13 cellular contexts compared by ENCODE assay signal in the genomic region with DNA sequence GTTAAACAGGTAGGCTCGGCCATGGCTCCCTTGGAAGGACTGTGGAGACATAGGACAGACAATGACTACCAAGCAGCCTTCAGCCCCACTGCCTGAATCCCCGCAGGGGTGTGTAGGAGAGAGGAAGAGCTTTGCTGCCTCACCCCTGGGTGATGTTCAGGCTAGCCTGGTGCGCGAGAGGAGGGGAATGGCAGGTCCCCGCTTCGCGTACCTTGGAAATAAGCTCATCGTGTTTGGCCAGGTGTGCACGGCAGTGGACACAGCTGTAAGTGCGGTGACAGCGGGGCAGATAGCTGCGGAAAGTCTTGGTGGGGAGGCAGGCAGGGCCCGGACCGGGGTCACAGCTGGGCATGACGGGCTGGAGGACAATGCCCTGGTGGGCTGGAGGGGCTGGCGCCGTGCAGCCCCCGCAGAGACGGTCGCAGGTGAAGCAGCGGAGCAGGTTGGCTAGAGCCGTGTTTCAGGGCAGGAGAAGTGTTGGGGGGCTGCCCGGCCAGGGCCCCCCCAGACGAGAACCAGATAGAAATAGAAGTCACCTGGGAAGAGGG. TPM values are rescaled to one million over a fixed set of nuclear protein-coding genes. Genes with fewer than 3 reads are reported as not detected.
DNase-seq lines count a peak whose midpoint lies in the region; ATAC-seq, FAIRE-seq and TF ChIP-seq lines count a peak whose summit lies in the region.
"Had no signal": no experiment of that assay in that cellular context is flagged by ENCODE, and none has a peak within 500 bp of the region (broad histone marks: within the 10 kb centered on the region; RNA-seq: fewer than 3 reads in every experiment).

No MANE protein-coding gene starts in this region.

- TF ChIP-seq EP300 in H1 (IDR thresholded peaks at IDR 0.05; ENCODE audit: borderline replicate concordance in 1 of 2, low read depth in 2 of 2, low read length in 2 of 2), result no peak

- no peak overlapping the region for H3K4ac ChIP-seq in IMR-90 (ENCODE audit: low read depth, low read length)
- no peak overlapping the region for H3K4ac ChIP-seq in H1 (replicated peaks; ENCODE audit: insufficient read length, low read depth, low read length)

- H3K27me3 ChIP-seq in IMR-90 (ENCODE audit: control insufficient read depth, insufficient read depth, low read length), result no peaks in the 10 kb centered on the region
- peaks cover 0 to 4% (median 1%) of the 10 kb centered on the region in 4 experiments; a peak in 3 of 7 replicates for H3K27me3 ChIP-seq in H1 (replicated peaks in 1 of 4; ENCODE audit: control insufficient read depth in 3 of 4, extremely low read depth in 1 of 4, insufficient read depth in 3 of 4, low read length in 3 of 4)

- peak overlapping the region; percentile 79 for H3K4me3 Mint-ChIP-seq in nephron progenitor cell

- TF ChIP-seq CTCF in IMR-90 (conservative IDR thresholded peaks at IDR 0.05; ENCODE audit: low read depth, low read length) (no peak), H1 (IDR thresholded peaks at IDR 0.05; ENCODE audit: control extremely low read depth in 1 of 3, insufficient read depth in 1 of 3, low read depth in 1 of 3, low read length in 3 of 3) (no peak), nephron progenitor cell (IDR thresholded peaks at IDR 0.05) (no peak)

- H2BK5ac ChIP-seq in IMR-90 (ENCODE audit: low read depth, low read length, poor library complexity, severe bottlenecking) (no peak overlapping the region), H1 (ENCODE audit: low read depth, low read length) (peak overlapping the region; percentile 57)

- H3K56ac ChIP-seq in IMR-90 (ENCODE audit: extremely low read depth, insufficient read depth, low read length) (no peak overlapping the region), H1 (replicated peaks; ENCODE audit: insufficient read length, low read depth, low read length) (peak overlapping the region; percentile 62)

- POLR2A ChIA-PET in IMR-90 (lab: Charles Lee; ENCODE audit: unreplicated experiment), result interaction anchor here (0.5 kb wide), 1 partner anchor 64 kb away, joined by 7 read pairs; no protein-coding TSS in a partner anchor
- POLR2A ChIA-PET in H1 (lab: Charles Lee; ENCODE audit: partially characterized antibody), result interaction anchor here (0.7 to 29.6 kb wide), 30 partner anchors 6 to 334 kb away, joined by 3 to 1546 read pairs (median 4); partner anchors contain the start of genes CLP1, CTNND1, MED19 and RTN4RL2

- peaks cover 97% of the 10 kb centered on the region for H3K4me1 Mint-ChIP-seq in nephron progenitor cell

- H3K36me3 Mint-ChIP-seq in nephron progenitor cell (ENCODE audit: low read depth), result peaks cover 18% of the 10 kb centered on the region

- no peak for FAIRE-seq in H1 (lab: Jason Lieb, UNC)

- H3K4me2 ChIP-seq in IMR-90 (ENCODE audit: low read depth, low read length), result no peak overlapping the region
- peak overlapping the region; percentile 92 to 95 for H3K4me2 ChIP-seq in H1 (ENCODE audit: insufficient read depth in 1 of 2, low read depth in 2 of 2, low read length in 2 of 2)

- no peak overlapping the region for H3K4me3 ChIP-seq in IMR-90 (ENCODE audit: insufficient read depth, low read depth, low read length)
- peak overlapping the region in 3 of 4 experiments; percentile 45 to 65 (median 56); a peak in 5 of 8 replicates for H3K4me3 ChIP-seq in H1 (ENCODE audit: extremely low read depth in 1 of 4, insufficient read depth in 2 of 4, low read depth in 3 of 4, low read length in 4 of 4)

- H3K4me1 ChIP-seq in IMR-90 (ENCODE audit: control insufficient read depth, insufficient read depth, low read length) (peaks cover 27% of the 10 kb centered on the region), H1 (replicated peaks in 1 of 4; ENCODE audit: control insufficient read depth in 3 of 4, insufficient read depth in 4 of 4, low read length in 3 of 4) (peaks cover 32 to 55% (median 37%) of the 10 kb centered on the region in 4 experiments)

- peak overlapping the region; percentile 33 for H3K23ac ChIP-seq in IMR-90 (ENCODE audit: low read depth, low read length)
- H3K23ac ChIP-seq in H1 (ENCODE audit: insufficient read length), result no peak overlapping the region

- no TSS peak for BruUV-seq in IMR-90 (replicated peaks; lab: Mats Ljungman, UMichigan)

- H3K27me3 Mint-ChIP-seq in nephron progenitor cell (ENCODE audit: low read depth, poor library complexity), result peaks cover 8% of the 10 kb centered on the region

- in situ Hi-C loops in IMR-90 (cut with MboI; ENCODE audit: low sequenced_read_pairs), result loop anchor here (10.0 kb wide), 2 partner anchors 152 to 192 kb away; no protein-coding TSS in a partner anchor

- CTCF ChIA-PET in IMR-90 (lab: Yijun Ruan, JAX), result interaction anchor here (1.6 kb wide), 1 partner anchor 79 kb away, joined by 6 read pairs; the partner anchor contains the start of gene UBE2L6
- CTCF ChIA-PET in H1 (lab: Charles Lee; ENCODE audit: partially characterized antibody), result interaction anchor here (0.5 to 14.3 kb wide), 4 partner anchors 13 to 87 kb away, joined by 3 to 357 read pairs (median 144); partner anchors contain the start of genes SERPING1 and UBE2L6

- H4K91ac ChIP-seq in IMR-90 (ENCODE audit: insufficient read depth, low read depth, low read length) (no peak overlapping the region), H1 (replicated peaks; ENCODE audit: insufficient read length, low read length) (no peak overlapping the region)

- H2BK15ac ChIP-seq in IMR-90 (ENCODE audit: low read depth, low read length) (no peak overlapping the region), H1 (ENCODE audit: low read length) (no peak overlapping the region)

- 17% methylated on average over 14 of the region's 24 CpGs; no CpG with 5 or more reads in 1 of the 2 experiments for WGBS in IMR-90 (ENCODE audit: extremely low coverage in 2 of 2, insufficient read length in 1 of 2), 2 experiments
- 5% methylated on average over 24 of the region's 24 CpGs; no CpG with 5 or more reads in 1 of the 2 experiments for WGBS in H1 (ENCODE audit: extremely low coverage in 1 of 2, insufficient coverage in 1 of 2, insufficient read length in 1 of 2, insufficient replicate concordance in 2 of 2, low coverage in 1 of 2, low lambda C conversion rate in 2 of 2, missing lambda C conversion rate in 1 of 2), 2 experiments

- peak; percentile 17 for DNase-seq in COLO668 (lab: John Stamatoyannopoulos, UW; ENCODE audit: unreplicated experiment)
- no peak for DNase-seq in IMR-90
- peak in 1 of 2 experiments; percentile 76 for DNase-seq in H1 (ENCODE audit: low read depth in 1 of 2, low spot score in 2 of 2)
- no peak for DNase-seq in nephron progenitor cell
- no peak for DNase-seq in occipital lobe (lab: John Stamatoyannopoulos, UW)
- DNase-seq in stimulated activated CD4-positive, alpha-beta T cell treated with anti-CD3 and anti-CD28 coated beads, Interleukin-4, amount 100 ng/mL, for 24 hours, result no peak
- no peak for DNase-seq in stimulated activated CD4-positive, alpha-beta T cell treated with anti-CD3 and anti-CD28 coated beads, Interleukin-4, amount 100 ng/mL, for 1 hour
- DNase-seq: activated effector memory CD4-positive, alpha-beta T cell treated with anti-CD3 and anti-CD28 coated beads, Interleukin-2, amount 50 U/mL, for 16 hours; dermis blood vessel endothelial cell; DND-41; NCI-H2029; stimulated activated CD4-positive, alpha-beta T cell treated with anti-CD3 and anti-CD28 coated beads, Interleukin-15, amount 100 ng/mL, for 24 hours had no signal

- H3K27ac ChIP-seq in IMR-90 (ENCODE audit: insufficient read depth, low read length) (no peak overlapping the region), H1 (ENCODE audit: low read depth, low read length) (peak overlapping the region; percentile 47; the same call in 1 of the 2 replicates)

- peak overlapping the region; percentile 44; the same call in 1 of the 2 replicates for H2AK5ac ChIP-seq in IMR-90 (ENCODE audit: low read depth, low read length)
- no peak overlapping the region for H2AK5ac ChIP-seq in H1 (ENCODE audit: low read depth, low read length)

- TF ChIP-seq POLR2A in IMR-90 (IDR thresholded peaks at IDR 0.05; ENCODE audit: low read depth, low read length) (no peak), H1 (IDR thresholded peaks at IDR 0.05; ENCODE audit: control extremely low read depth in 1 of 2, low read depth in 2 of 2, low read length in 2 of 2) (peak; percentile 44 to 53; a peak in 2 of 3 replicates)

- 0 out of 2 replicates have a peak overlapping the region, but pooled peaks have one; percentile 41 for H3K14ac ChIP-seq in IMR-90 (replicated peaks; ENCODE audit: low read depth, low read length)
- no peak overlapping the region for H3K14ac ChIP-seq in H1 (ENCODE audit: insufficient read length)

- H3K79me1 ChIP-seq in IMR-90 (ENCODE audit: low read depth in 1 of 2, low read length in 2 of 2) (peaks cover 10 to 48% of the 10 kb centered on the region in 2 experiments), H1 (ENCODE audit: low read depth, low read length) (no peaks in the 10 kb centered on the region; the same call in 1 of the 2 replicates)

- no peak overlapping the region for H3K9ac ChIP-seq in IMR-90 (ENCODE audit: low read depth, low read length)
- peak overlapping the region in 3 of 4 experiments; percentile 6 to 38 (median 26); a peak in 2 of 7 replicates for H3K9ac ChIP-seq in H1 (replicated peaks in 1 of 4; ENCODE audit: extremely low read depth in 1 of 4, low read depth in 3 of 4, low read length in 3 of 4)

- intact Hi-C loops in IMR-90 (cut with micrococcal nuclease), result loop anchor here (5.0 kb wide), 1 partner anchor 875 kb away; no protein-coding TSS in a partner anchor

- H2AFZ ChIP-seq in IMR-90 (replicated peaks; ENCODE audit: low read length, poor library complexity) (peak overlapping the region; percentile 46), H1 (ENCODE audit: low read length) (no peak overlapping the region)

- no peak overlapping the region for H4K5ac ChIP-seq in IMR-90 (ENCODE audit: low read depth, low read length)
- no peak overlapping the region for H4K5ac ChIP-seq in H1 (ENCODE audit: insufficient read length, low read depth, low read length)

- H3K9me3 ChIP-seq in IMR-90 (ENCODE audit: control insufficient read depth, insufficient read depth, low read length) (no peaks in the 10 kb centered on the region), H1 (ENCODE audit: insufficient read depth in 2 of 2, low read depth in 1 of 2, low read length in 1 of 2) (no peaks in the 10 kb centered on the region)
- H3K9me3 ChIP-seq: heart right ventricle had no signal

- peaks cover 0 to 6% of the 10 kb centered on the region in 2 experiments; a peak in 2 of 4 replicates for H3K79me2 ChIP-seq in H1 (ENCODE audit: control insufficient read depth in 1 of 2, insufficient read depth in 2 of 2, low read length in 2 of 2)

- peaks cover 12% of the 10 kb centered on the region; the same call in 1 of the 2 replicates for H3K9me1 ChIP-seq in IMR-90 (ENCODE audit: insufficient read depth, low read length)

- no peaks in the 10 kb centered on the region for H3K9me3 Mint-ChIP-seq in nephron progenitor cell

- peaks cover 28% of the 10 kb centered on the region for H3K23me2 ChIP-seq in H1 (ENCODE audit: low read depth, low read length)

- dilution Hi-C loops in IMR-90 (cut with HindIII; ENCODE audit: low sequenced_read_pairs, unreplicated experiment), result no loop called here

- ATAC-seq in IMR-90 (ENCODE audit: low read depth), result no peak
- ATAC-seq: heart right ventricle had no signal

- peak overlapping the region; percentile 73 for H3K27ac Mint-ChIP-seq in nephron progenitor cell

- H2BK20ac ChIP-seq in IMR-90 (ENCODE audit: low read depth, low read length) (no peak overlapping the region), H1 (ENCODE audit: low read length) (no peak overlapping the region)

- H3K18ac ChIP-seq in IMR-90 (ENCODE audit: low read depth, low read length), result no peak overlapping the region
- H3K18ac ChIP-seq in H1 (ENCODE audit: extremely low read depth, low read length), result no peak overlapping the region; the same call in 1 of the 2 replicates

- H4K20me1 ChIP-seq in IMR-90 (ENCODE audit: insufficient read depth, low read length) (peaks cover 66% of the 10 kb centered on the region), H1 (replicated peaks in 1 of 2; ENCODE audit: control insufficient read depth in 1 of 2, insufficient read depth in 2 of 2, low read length in 2 of 2) (peaks cover 20 to 31% of the 10 kb centered on the region in 2 experiments)

- peak overlapping the region; percentile 67 for H2AK9ac ChIP-seq in IMR-90 (replicated peaks; ENCODE audit: low read depth, low read length, poor library complexity)

- H4K8ac ChIP-seq in IMR-90 (ENCODE audit: low read depth in 2 of 2, low read length in 2 of 2) (no peak overlapping the region), H1 (ENCODE audit: extremely low read depth, insufficient read depth, low read length) (peak overlapping the region; percentile 41; the same call in 1 of the 2 replicates)

- peaks cover 5% of the 10 kb centered on the region; the same call in 1 of the 2 replicates for H3K36me3 ChIP-seq in IMR-90 (ENCODE audit: control insufficient read depth, insufficient read depth, low read length)
- H3K36me3 ChIP-seq in H1 (ENCODE audit: control insufficient read depth in 2 of 4, insufficient read depth in 4 of 4, low read length in 3 of 4), result peaks cover 1 to 8% (median 3%) of the 10 kb centered on the region in 4 experiments; a peak in 5 of 8 replicates
- H3K36me3 ChIP-seq: heart right ventricle had no signal

- H2BK12ac ChIP-seq in H1 (ENCODE audit: low read depth, low read length), result no peak overlapping the region

- TF ChIP-seq RAD21 in IMR-90 (IDR thresholded peaks at IDR 0.05; ENCODE audit: low read length), result no peak
- no peak for TF ChIP-seq RAD21 in H1 (IDR thresholded peaks at IDR 0.05 in 1 of 2, conservative IDR thresholded peaks at IDR 0.05 in 1 of 2; ENCODE audit: low read depth in 2 of 2, low read length in 2 of 2)

- H2BK120ac ChIP-seq in IMR-90 (ENCODE audit: low read depth, low read length), result no peak overlapping the region
- no peak overlapping the region for H2BK120ac ChIP-seq in H1 (replicated peaks; ENCODE audit: low read depth, low read length)

RNA-seq across cellular contexts. Expression of gene YPEL4, which starts 2.9 kb away (rescaled TPM):
- total RNA-seq in IMR-90 (2012; rRNA removed) (under 0.01 and 0.18 TPM in 2 replicates), occipital lobe (3.6 TPM)
- polyA plus RNA-seq in IMR-90 (2012; rRNA removed) (0.57 and 0.79 TPM in 2 replicates), H1 (2011; rRNA removed) (0.09 and 0.38 TPM in 2 replicates)
- 0.54 and 0.74 TPM in 2 replicates for polyA plus RNA-seq in IMR-90 (2012; cell fraction: cytosol; rRNA removed)
- 2.4 and 6.6 TPM in 2 replicates for polyA plus RNA-seq in IMR-90 (2012; cell fraction: nucleus; rRNA removed; ENCODE audit: low replicate concordance)
- 0.13 TPM in 1 of 2 replicates, not detected in the other for total RNA-seq in H1 (2021; fragmentation: NEBNext Ultra II Directional; extraction: Animal tissue kit (Norgen Biotek cat#: 25700))
- 0.05 TPM for polyA plus RNA-seq in H1 (2011; cell fraction: cytosol; rRNA removed)
- polyA plus RNA-seq in H1 (2011; cell fraction: nucleus; rRNA removed), result 0.19 TPM
- polyA plus RNA-seq in H1 (2012, experiment 1 of 2), result 4.7 to 5.7 TPM (median 5.0 TPM) in 4 replicates
- polyA plus RNA-seq in H1 (2012, experiment 2 of 2), result 0.89 TPM
- 0.06 TPM for polyA plus RNA-seq in H1 (2013, experiment 1 of 2)
- 0.06 TPM for polyA plus RNA-seq in H1 (2013, experiment 2 of 2)
- 0.07 and 0.19 TPM in 2 replicates for polyA minus RNA-seq in H1 (2011; rRNA and poly(A)+ RNA removed)
- not detected for polyA minus RNA-seq in H1 (2011; cell fraction: cytosol; rRNA and poly(A)+ RNA removed)
- polyA minus RNA-seq in H1 (2011; cell fraction: nucleus; rRNA and poly(A)+ RNA removed), result 0.40 TPM
- total RNA-seq: dermis blood vessel endothelial cell had no signal

RNA-seq across cellular contexts. Expression of gene CLP1, which starts 10.7 kb away (rescaled TPM):
- total RNA-seq in IMR-90 (2012; rRNA removed) (24.0 and 26.7 TPM in 2 replicates), occipital lobe (15.1 TPM)
- polyA plus RNA-seq in IMR-90 (2012; rRNA removed) (16.3 and 16.5 TPM in 2 replicates), H1 (2011; rRNA removed) (25.6 and 29.4 TPM in 2 replicates)
- polyA plus RNA-seq in IMR-90 (2012; cell fraction: cytosol; rRNA removed), result 8.3 and 11.4 TPM in 2 replicates
- 5.6 and 11.3 TPM in 2 replicates for polyA plus RNA-seq in IMR-90 (2012; cell fraction: nucleus; rRNA removed; ENCODE audit: low replicate concordance)
- 29.3 and 29.9 TPM in 2 replicates for total RNA-seq in H1 (2021; fragmentation: NEBNext Ultra II Directional; extraction: Animal tissue kit (Norgen Biotek cat#: 25700))
- polyA plus RNA-seq in H1 (2011; cell fraction: cytosol; rRNA removed), result 34.3 TPM
- 17.9 TPM for polyA plus RNA-seq in H1 (2011; cell fraction: nucleus; rRNA removed)
- polyA plus RNA-seq in H1 (2012, experiment 1 of 2), result 25.6 to 29.5 TPM (median 29.2 TPM) in 4 replicates
- polyA plus RNA-seq in H1 (2012, experiment 2 of 2), result 8.3 TPM
- 14.9 TPM for polyA plus RNA-seq in H1 (2013, experiment 1 of 2)
- polyA plus RNA-seq in H1 (2013, experiment 2 of 2), result 14.9 TPM
- 38.6 and 50.0 TPM in 2 replicates for polyA minus RNA-seq in H1 (2011; rRNA and poly(A)+ RNA removed)
- 14.3 TPM for polyA minus RNA-seq in H1 (2011; cell fraction: cytosol; rRNA and poly(A)+ RNA removed)
- 13.7 TPM for polyA minus RNA-seq in H1 (2011; cell fraction: nucleus; rRNA and poly(A)+ RNA removed)

RNA-seq across cellular contexts. Expression of gene ZDHHC5, which starts 21.1 kb away (rescaled TPM):
- total RNA-seq in IMR-90 (2012; rRNA removed) (19.4 and 21.4 TPM in 2 replicates), occipital lobe (18.6 TPM)
- polyA plus RNA-seq in IMR-90 (2012; rRNA removed) (44.0 and 45.7 TPM in 2 replicates), H1 (2011; rRNA removed) (36.1 and 40.0 TPM in 2 replicates)
- polyA plus RNA-seq in IMR-90 (2012; cell fraction: cytosol; rRNA removed), result 31.7 and 39.8 TPM in 2 replicates
- 56.8 and 65.2 TPM in 2 replicates for polyA plus RNA-seq in IMR-90 (2012; cell fraction: nucleus; rRNA removed; ENCODE audit: low replicate concordance)
- total RNA-seq in H1 (2021; fragmentation: NEBNext Ultra II Directional; extraction: Animal tissue kit (Norgen Biotek cat#: 25700)), result 54.8 and 56.3 TPM in 2 replicates
- 43.3 TPM for polyA plus RNA-seq in H1 (2011; cell fraction: cytosol; rRNA removed)
- polyA plus RNA-seq in H1 (2011; cell fraction: nucleus; rRNA removed), result 53.0 TPM
- polyA plus RNA-seq in H1 (2012, experiment 1 of 2), result 30.3 to 43.2 TPM (median 37.2 TPM) in 4 replicates
- 29.7 TPM for polyA plus RNA-seq in H1 (2012, experiment 2 of 2)
- 43.4 TPM for polyA plus RNA-seq in H1 (2013, experiment 1 of 2)
- polyA plus RNA-seq in H1 (2013, experiment 2 of 2), result 48.7 TPM
- polyA minus RNA-seq in H1 (2011; rRNA and poly(A)+ RNA removed), result 84.0 and 88.8 TPM in 2 replicates
- 31.1 TPM for polyA minus RNA-seq in H1 (2011; cell fraction: cytosol; rRNA and poly(A)+ RNA removed)
- 34.7 TPM for polyA minus RNA-seq in H1 (2011; cell fraction: nucleus; rRNA and poly(A)+ RNA removed)

RNA-seq across cellular contexts. Expression of gene SERPING1, which starts 49.3 kb away (rescaled TPM):
- 2.0 and 2.2 TPM in 2 replicates for total RNA-seq in IMR-90 (2012; rRNA removed)
- polyA plus RNA-seq in IMR-90 (2012; rRNA removed), result 27.5 and 30.7 TPM in 2 replicates
- polyA plus RNA-seq in IMR-90 (2012; cell fraction: cytosol; rRNA removed), result 27.0 and 35.9 TPM in 2 replicates
- 8.1 and 15.0 TPM in 2 replicates for polyA plus RNA-seq in IMR-90 (2012; cell fraction: nucleus; rRNA removed; ENCODE audit: low replicate concordance)
- total RNA-seq in H1 (2021; fragmentation: NEBNext Ultra II Directional; extraction: Animal tissue kit (Norgen Biotek cat#: 25700)), result 50.9 and 57.3 TPM in 2 replicates
- 54.8 and 78.8 TPM in 2 replicates for polyA plus RNA-seq in H1 (2011; rRNA removed)
- polyA plus RNA-seq in H1 (2011; cell fraction: cytosol; rRNA removed), result 37.7 TPM
- 62.1 TPM for polyA plus RNA-seq in H1 (2011; cell fraction: nucleus; rRNA removed)
- polyA plus RNA-seq in H1 (2012, experiment 1 of 2), result 56.7 to 76.6 TPM (median 65.9 TPM) in 4 replicates
- 69.6 TPM for polyA plus RNA-seq in H1 (2012, experiment 2 of 2)
- 117 TPM for polyA plus RNA-seq in H1 (2013, experiment 1 of 2)
- 123 TPM for polyA plus RNA-seq in H1 (2013, experiment 2 of 2)
- polyA minus RNA-seq in H1 (2011; rRNA and poly(A)+ RNA removed), result 37.0 and 41.9 TPM in 2 replicates
- 29.6 TPM for polyA minus RNA-seq in H1 (2011; cell fraction: cytosol; rRNA and poly(A)+ RNA removed)
- 18.7 TPM for polyA minus RNA-seq in H1 (2011; cell fraction: nucleus; rRNA and poly(A)+ RNA removed)
- 9.0 TPM for total RNA-seq in occipital lobe
